ENCODE assay signal across 1 cellular context in genomic region chr13:27569405-27569804, GRCh38.
TF ChIP-seq lines count a peak whose summit lies in the region.

No MANE protein-coding gene starts in this region.

TF ChIP-seq in GM12878, 131 proteins besides CTCF, POLR2A, EP300 and RAD21 (continued from another document and continues in another):
- TF ChIP-seq TBL1XR1 (IDR thresholded peaks at IDR 0.05; ENCODE audit: low read depth, low read length) (no peak), RFX5 (IDR thresholded peaks at IDR 0.05; ENCODE audit: low read depth, low read length) (no peak), EZH2 (IDR thresholded peaks at IDR 0.05; ENCODE audit: borderline replicate concordance, control insufficient read depth, low read depth, low read length) (no peak), RELB (IDR thresholded peaks at IDR 0.05; ENCODE audit: low read depth) (peak; percentile 51; the same call in 1 of the 2 replicates), WRNIP1 (IDR thresholded peaks at IDR 0.05; ENCODE audit: borderline replicate concordance, low read depth, low read length) (no peak), CBX3 (IDR thresholded peaks at IDR 0.05; ENCODE audit: borderline replicate concordance, low read depth) (no peak), NR2F1 (conservative IDR thresholded peaks at IDR 0.05) (no peak; the same call in 1 of the 2 replicates), ZBTB33 (IDR thresholded peaks at IDR 0.05) (no peak), TARDBP (IDR thresholded peaks at IDR 0.05; ENCODE audit: borderline replicate concordance) (no peak), IKZF2 (IDR thresholded peaks at IDR 0.05) (peak in 1 of 2 experiments; percentile 44; a peak in 2 of 4 replicates), CHD2 (IDR thresholded peaks at IDR 0.05; ENCODE audit: borderline replicate concordance, low read depth, low read length) (no peak), ZNF217 (IDR thresholded peaks at IDR 0.05) (no peak), HSF1 (IDR thresholded peaks at IDR 0.05; ENCODE audit: low read depth, low read length) (no peak), ZSCAN29 (IDR thresholded peaks at IDR 0.05) (no peak), SP1 (IDR thresholded peaks at IDR 0.05; ENCODE audit: low read depth, low read length) (no peak), STAT3 (IDR thresholded peaks at IDR 0.05; ENCODE audit: low read depth, low read length) (no peak), ZNF592 (IDR thresholded peaks at IDR 0.05) (no peak), SREBF1 (IDR thresholded peaks at IDR 0.05; ENCODE audit: low read length) (no peak), SIX5 (IDR thresholded peaks at IDR 0.05; ENCODE audit: low read depth, low read length, severe bottlenecking) (no peak), PAX5 (IDR thresholded peaks at IDR 0.05; ENCODE audit: borderline replicate concordance, low read depth, low read length) (no peak), TAF1 (IDR thresholded peaks at IDR 0.05; ENCODE audit: borderline replicate concordance, low read depth, low read length) (no peak), MLLT1 (IDR thresholded peaks at IDR 0.05) (no peak), CREB1 (IDR thresholded peaks at IDR 0.05; ENCODE audit: low read depth) (peak; percentile 25; the same call in 1 of the 2 replicates), SREBF2 (IDR thresholded peaks at IDR 0.05; ENCODE audit: low read length) (no peak), E2F8 (IDR thresholded peaks at IDR 0.05; ENCODE audit: low read depth, partially characterized antibody) (no peak), ZNF24 (IDR thresholded peaks at IDR 0.05) (no peak), BCL11A (IDR thresholded peaks at IDR 0.05; ENCODE audit: low read depth, low read length) (peak; percentile 92), RELA (IDR thresholded peaks at IDR 0.05; ENCODE audit: borderline replicate concordance, partially characterized antibody) (no peak), E2F4 (IDR thresholded peaks at IDR 0.05; ENCODE audit: low read depth, low read length) (no peak), CEBPB (IDR thresholded peaks at IDR 0.05; ENCODE audit: borderline replicate concordance in 1 of 2, low read depth in 2 of 2, low read length in 2 of 2) (no peak), CREM (IDR thresholded peaks at IDR 0.05; ENCODE audit: low read depth) (peak; percentile 17; the same call in 1 of the 2 replicates), ZNF274 (IDR thresholded peaks at IDR 0.05; ENCODE audit: insufficient read depth, insufficient read length) (no peak), NKRF (conservative IDR thresholded peaks at IDR 0.05) (no peak), NFXL1 (IDR thresholded peaks at IDR 0.05; ENCODE audit: borderline replicate concordance) (no peak), CHD4 (IDR thresholded peaks at IDR 0.05) (no peak), IRF4 (IDR thresholded peaks at IDR 0.05; ENCODE audit: low read depth, low read length) (0 out of 2 replicates have a peak, but pooled peaks have one; percentile 22), NR2C1 (IDR thresholded peaks at IDR 0.05) (no peak), KDM1A (IDR thresholded peaks at IDR 0.05; ENCODE audit: borderline replicate concordance) (no peak), ELK1 (IDR thresholded peaks at IDR 0.05; ENCODE audit: low read depth, low read length) (no peak), ZNF207 (IDR thresholded peaks at IDR 0.05; ENCODE audit: borderline replicate concordance) (no peak), GATAD2B (conservative IDR thresholded peaks at IDR 0.05; ENCODE audit: low read depth) (no peak), BHLHE40 (IDR thresholded peaks at IDR 0.05; ENCODE audit: borderline replicate concordance in 1 of 2, low read depth in 2 of 2, low read length in 1 of 2) (peak in 1 of 2 experiments; percentile 47; a peak in 2 of 4 replicates), USF1 (IDR thresholded peaks at IDR 0.05; ENCODE audit: borderline replicate concordance, extremely low read length, insufficient read depth, low read depth, low read length) (no peak), PAX8 (IDR thresholded peaks at IDR 0.05) (no peak), MYC (IDR thresholded peaks at IDR 0.05; ENCODE audit: insufficient read depth, insufficient read length, insufficient replicate concordance, low read length, severe bottlenecking) (no peak), SMAD5 (IDR thresholded peaks at IDR 0.05; ENCODE audit: low read depth) (no peak), NRF1 (conservative IDR thresholded peaks at IDR 0.05; ENCODE audit: low read depth, low read length) (no peak)
